In genomic region chr11:45930031-45930794, GRCh38 we compare ENCODE assay signal across 9 cellular contexts. TPM values are rescaled to one million over a fixed set of nuclear protein-coding genes. Genes with fewer than 3 reads are reported as not detected.
DNase-seq lines count a peak whose midpoint lies in the region; ATAC-seq and TF ChIP-seq lines count a peak whose summit lies in the region.
"Had no signal": no experiment of that assay in that cellular context is flagged by ENCODE, and none has a peak within 500 bp of the region (broad histone marks: within the 10 kb centered on the region; RNA-seq: fewer than 3 reads in every experiment).

No MANE protein-coding gene starts in this region.

- no peak for TF ChIP-seq EP300 in suprapubic skin (IDR thresholded peaks at IDR 0.05)

- no peaks in the 10 kb centered on the region for H3K27me3 ChIP-seq in suprapubic skin

- in situ Hi-C loops in KBM-7 (cut with MboI; ENCODE audit: low pct_unique_long_range_greater_than_20kb, low sequenced_read_pairs) = no loop called here

- ATAC-seq in GM18519 (IDR thresholded peaks at IDR 0.05; ENCODE audit: low FRiP score, unreplicated experiment) (peak; percentile 84), GM21786 (IDR thresholded peaks at IDR 0.05; ENCODE audit: unreplicated experiment) (peak; percentile 90)

- DNase-seq in KBM-7 (peak; percentile 86), SHP77 treated with DMSO at 0.1 percent for 48 hours (lab: John Stamatoyannopoulos, UW) (peak; percentile 88), epithelial cell of esophagus (ENCODE audit: low read depth) (peak; percentile 59), suprapubic skin (ENCODE audit: low spot score in 2 of 2) (peak in 1 of 2 donors; percentile 68), NCI-H446 treated with DMSO at 0.1 percent for 48 hours (lab: John Stamatoyannopoulos, UW) (no peak)

- no peak for TF ChIP-seq POLR2A in suprapubic skin (IDR thresholded peaks at IDR 0.05)

- H3K9me3 ChIP-seq in suprapubic skin = no peaks in the 10 kb centered on the region
- H3K9me3 ChIP-seq: SJSA1 had no signal

- H3K36me3 ChIP-seq in suprapubic skin = peaks cover 19% of the 10 kb centered on the region

- 48% methylated on average over 12 of the region's 14 CpGs for WGBS in suprapubic skin

- TF ChIP-seq CTCF in epithelial cell of esophagus (IDR thresholded peaks at IDR 0.05; ENCODE audit: insufficient read depth, low read depth, low read length, missing control alignments) (no peak), suprapubic skin (IDR thresholded peaks at IDR 0.05) (no peak)

- peak overlapping the region; percentile 72 for H3K27ac ChIP-seq in suprapubic skin
- H3K27ac ChIP-seq: SJSA1 had no signal

- peaks cover 69% of the 10 kb centered on the region for H3K4me1 ChIP-seq in suprapubic skin
- H3K4me1 ChIP-seq: SJSA1 had no signal

- H3K4me3 ChIP-seq in epithelial cell of esophagus (ENCODE audit: low read length) = no peak overlapping the region
- H3K4me3 ChIP-seq in suprapubic skin = no peak overlapping the region
- H3K4me3 ChIP-seq: SJSA1 had no signal

RNA-seq across cellular contexts. Expression of gene LARGE2, which starts 7.8 kb away (rescaled TPM):
- total RNA-seq in suprapubic skin = 10 to 100 TPM; 27.2 to 47.4 (median 33.1) TPM
- total RNA-seq: fibroblast of villous mesenchyme, SJSA1 had no signal

RNA-seq across cellular contexts. Expression of gene PEX16, which starts 12.5 kb away (rescaled TPM):
- total RNA-seq in suprapubic skin = 10 to 100 TPM; 26.8 to 40.6 (median 35.3) TPM

RNA-seq across cellular contexts. Expression of gene FREY1, which starts 23.1 kb away (rescaled TPM):
- total RNA-seq in suprapubic skin = 1 to 10 TPM in 3 of 4 donors, not detected in 1; 1.7 to 3.7 (median 1.7) TPM

RNA-seq across cellular contexts. Expression of gene MAPK8IP1, which starts 44.8 kb away (rescaled TPM):
- 1 to 10 TPM; 3.6 to 8.0 (median 4.5) TPM for total RNA-seq in suprapubic skin
